ENCODE assay signal across 1 cellular context in the genomic region with DNA sequence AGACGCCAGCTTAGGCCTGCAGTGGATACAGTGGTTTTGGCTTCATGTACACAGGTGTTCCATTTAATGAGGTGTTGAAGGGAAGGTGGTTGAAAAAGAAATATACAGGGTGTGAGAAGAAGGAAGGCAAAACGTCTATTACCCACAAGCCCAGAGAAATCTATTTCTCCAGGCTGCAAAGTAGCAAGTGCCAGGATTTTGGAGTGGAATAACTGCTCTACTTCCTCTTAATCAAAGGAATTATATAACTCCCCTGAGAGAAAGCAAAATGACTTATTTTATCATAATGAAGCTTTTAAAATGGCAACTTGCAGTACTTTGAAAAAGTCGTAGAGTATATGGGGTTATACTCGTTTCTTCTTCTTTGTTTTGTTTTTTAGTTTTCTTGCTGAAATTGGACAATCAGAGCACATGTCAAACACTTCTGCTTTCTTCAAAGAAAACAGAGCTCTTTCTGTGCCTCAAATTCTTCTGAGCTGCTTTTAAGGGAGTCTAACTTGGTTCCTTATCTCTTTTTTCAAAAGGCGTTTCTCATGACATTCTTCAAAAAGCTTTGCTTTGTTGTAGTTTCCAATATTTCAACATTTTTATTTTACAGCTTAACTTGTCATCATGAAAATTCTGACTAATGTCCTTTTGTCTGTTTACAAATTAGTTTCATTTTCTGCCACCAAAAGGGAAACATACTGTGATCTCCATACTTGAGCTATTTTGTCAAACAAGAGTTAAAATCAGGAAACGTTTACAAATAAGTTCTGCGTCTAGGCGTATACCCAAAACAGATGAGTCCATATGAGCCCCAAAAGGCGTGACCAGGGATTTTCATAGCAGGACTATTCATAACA.
A peak's percentile ranks its signal among the peaks of the same experiment; 100 is the strongest.
TF ChIP-seq lines count a peak whose summit lies in the region.

No MANE protein-coding gene starts in this region.

TF ChIP-seq in GM12878, 131 proteins besides CTCF, POLR2A, EP300 and RAD21:
- TF ChIP-seq DPF2 (IDR thresholded peaks at IDR 0.05) (no peak), JUND (IDR thresholded peaks at IDR 0.05; ENCODE audit: low read depth, low read length) (no peak), MEF2A (IDR thresholded peaks at IDR 0.05; ENCODE audit: insufficient read depth, low read depth, low read length) (no peak), SRF (IDR thresholded peaks at IDR 0.05; ENCODE audit: low read depth in 2 of 2, low read length in 2 of 2) (no peak), MYB (IDR thresholded peaks at IDR 0.05; ENCODE audit: borderline replicate concordance, low read depth, low read length) (no peak), PML (IDR thresholded peaks at IDR 0.05; ENCODE audit: low read length) (no peak), NFIC (IDR thresholded peaks at IDR 0.05; ENCODE audit: low read depth, low read length) (no peak), ATF3 (IDR thresholded peaks at IDR 0.05; ENCODE audit: borderline replicate concordance, extremely low read depth, low read depth, low read length) (no peak), IKZF1 (conservative IDR thresholded peaks at IDR 0.05) (no peak), ASH2L (IDR thresholded peaks at IDR 0.05; ENCODE audit: borderline replicate concordance, low read depth) (no peak), ATF7 (IDR thresholded peaks at IDR 0.05; ENCODE audit: low read depth) (0 out of 2 replicates have a peak, but pooled peaks have one; percentile 12), RELA (IDR thresholded peaks at IDR 0.05; ENCODE audit: borderline replicate concordance, partially characterized antibody) (no peak), IKZF2 (IDR thresholded peaks at IDR 0.05) (peak; percentile 17 to 20; a peak in 1 of 4 replicates), MTA2 (IDR thresholded peaks at IDR 0.05; ENCODE audit: low read depth) (peak; percentile 51; the same call in 1 of the 2 replicates), FOS (IDR thresholded peaks at IDR 0.05; ENCODE audit: borderline replicate concordance, extremely low read depth, insufficient read length) (no peak), NFXL1 (IDR thresholded peaks at IDR 0.05; ENCODE audit: borderline replicate concordance) (no peak), RB1 (IDR thresholded peaks at IDR 0.05; ENCODE audit: borderline replicate concordance) (no peak), SPI1 (IDR thresholded peaks at IDR 0.05; ENCODE audit: borderline replicate concordance, insufficient read depth, low read depth, low read length) (peak; percentile 53; the same call in 1 of the 2 replicates), ZNF687 (IDR thresholded peaks at IDR 0.05) (peak; percentile 24; the same call in 1 of the 2 replicates), PAX5 (IDR thresholded peaks at IDR 0.05; ENCODE audit: borderline replicate concordance, low read depth, low read length) (no peak), HDAC2 (IDR thresholded peaks at IDR 0.05) (no peak)
- TF ChIP-seq, protein P1, sequence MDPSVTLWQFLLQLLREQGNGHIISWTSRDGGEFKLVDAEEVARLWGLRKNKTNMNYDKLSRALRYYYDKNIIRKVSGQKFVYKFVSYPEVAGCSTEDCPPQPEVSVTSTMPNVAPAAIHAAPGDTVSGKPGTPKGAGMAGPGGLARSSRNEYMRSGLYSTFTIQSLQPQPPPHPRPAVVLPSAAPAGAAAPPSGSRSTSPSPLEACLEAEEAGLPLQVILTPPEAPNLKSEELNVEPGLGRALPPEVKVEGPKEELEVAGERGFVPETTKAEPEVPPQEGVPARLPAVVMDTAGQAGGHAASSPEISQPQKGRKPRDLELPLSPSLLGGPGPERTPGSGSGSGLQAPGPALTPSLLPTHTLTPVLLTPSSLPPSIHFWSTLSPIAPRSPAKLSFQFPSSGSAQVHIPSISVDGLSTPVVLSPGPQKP (IDR thresholded peaks at IDR 0.05; ENCODE audit: low read depth, low read length): no peak
- TF ChIP-seq, protein P2, sequence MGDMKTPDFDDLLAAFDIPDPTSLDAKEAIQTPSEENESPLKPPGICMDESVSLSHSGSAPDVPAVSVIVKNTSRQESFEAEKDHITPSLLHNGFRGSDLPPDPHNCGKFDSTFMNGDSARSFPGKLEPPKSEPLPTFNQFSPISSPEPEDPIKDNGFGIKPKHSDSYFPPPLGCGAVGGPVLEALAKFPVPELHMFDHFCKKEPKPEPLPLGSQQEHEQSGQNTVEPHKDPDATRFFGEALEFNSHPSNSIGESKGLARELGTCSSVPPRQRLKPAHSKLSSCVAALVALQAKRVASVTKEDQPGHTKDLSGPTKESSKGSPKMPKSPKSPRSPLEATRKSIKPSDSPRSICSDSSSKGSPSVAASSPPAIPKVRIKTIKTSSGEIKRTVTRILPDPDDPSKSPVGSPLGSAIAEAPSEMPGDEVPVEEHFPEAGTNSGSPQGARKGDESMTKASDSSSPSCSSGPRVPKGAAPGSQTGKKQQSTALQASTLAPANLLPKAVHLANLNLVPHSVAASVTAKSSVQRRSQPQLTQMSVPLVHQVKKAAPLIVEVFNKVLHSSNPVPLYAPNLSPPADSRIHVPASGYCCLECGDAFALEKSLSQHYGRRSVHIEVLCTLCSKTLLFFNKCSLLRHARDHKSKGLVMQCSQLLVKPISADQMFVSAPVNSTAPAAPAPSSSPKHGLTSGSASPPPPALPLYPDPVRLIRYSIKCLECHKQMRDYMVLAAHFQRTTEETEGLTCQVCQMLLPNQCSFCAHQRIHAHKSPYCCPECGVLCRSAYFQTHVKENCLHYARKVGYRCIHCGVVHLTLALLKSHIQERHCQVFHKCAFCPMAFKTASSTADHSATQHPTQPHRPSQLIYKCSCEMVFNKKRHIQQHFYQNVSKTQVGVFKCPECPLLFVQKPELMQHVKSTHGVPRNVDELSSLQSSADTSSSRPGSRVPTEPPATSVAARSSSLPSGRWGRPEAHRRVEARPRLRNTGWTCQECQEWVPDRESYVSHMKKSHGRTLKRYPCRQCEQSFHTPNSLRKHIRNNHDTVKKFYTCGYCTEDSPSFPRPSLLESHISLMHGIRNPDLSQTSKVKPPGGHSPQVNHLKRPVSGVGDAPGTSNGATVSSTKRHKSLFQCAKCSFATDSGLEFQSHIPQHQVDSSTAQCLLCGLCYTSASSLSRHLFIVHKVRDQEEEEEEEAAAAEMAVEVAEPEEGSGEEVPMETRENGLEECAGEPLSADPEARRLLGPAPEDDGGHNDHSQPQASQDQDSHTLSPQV (IDR thresholded peaks at IDR 0.05): 0 out of 2 replicates have a peak, but pooled peaks have one; percentile 9
- TF ChIP-seq, protein P3, sequence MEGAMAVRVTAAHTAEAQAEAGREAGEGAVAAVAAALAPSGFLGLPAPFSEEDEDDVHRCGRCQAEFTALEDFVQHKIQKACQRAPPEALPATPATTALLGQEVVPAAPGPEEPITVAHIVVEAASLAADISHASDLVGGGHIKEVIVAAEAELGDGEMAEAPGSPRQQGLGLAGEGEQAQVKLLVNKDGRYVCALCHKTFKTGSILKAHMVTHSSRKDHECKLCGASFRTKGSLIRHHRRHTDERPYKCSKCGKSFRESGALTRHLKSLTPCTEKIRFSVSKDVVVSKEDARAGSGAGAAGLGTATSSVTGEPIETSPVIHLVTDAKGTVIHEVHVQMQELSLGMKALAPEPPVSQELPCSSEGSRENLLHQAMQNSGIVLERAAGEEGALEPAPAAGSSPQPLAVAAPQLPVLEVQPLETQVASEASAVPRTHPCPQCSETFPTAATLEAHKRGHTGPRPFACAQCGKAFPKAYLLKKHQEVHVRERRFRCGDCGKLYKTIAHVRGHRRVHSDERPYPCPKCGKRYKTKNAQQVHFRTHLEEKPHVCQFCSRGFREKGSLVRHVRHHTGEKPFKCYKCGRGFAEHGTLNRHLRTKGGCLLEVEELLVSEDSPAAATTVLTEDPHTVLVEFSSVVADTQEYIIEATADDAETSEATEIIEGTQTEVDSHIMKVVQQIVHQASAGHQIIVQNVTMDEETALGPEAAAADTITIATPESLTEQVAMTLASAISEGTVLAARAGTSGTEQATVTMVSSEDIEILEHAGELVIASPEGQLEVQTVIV (IDR thresholded peaks at IDR 0.05; ENCODE audit: borderline replicate concordance, partially characterized antibody): no peak
TF ChIP-seq in GM12878: peak in this region for 6.
